Comparison of ENCODE assay signal across 1 cellular context in the genomic region with DNA sequence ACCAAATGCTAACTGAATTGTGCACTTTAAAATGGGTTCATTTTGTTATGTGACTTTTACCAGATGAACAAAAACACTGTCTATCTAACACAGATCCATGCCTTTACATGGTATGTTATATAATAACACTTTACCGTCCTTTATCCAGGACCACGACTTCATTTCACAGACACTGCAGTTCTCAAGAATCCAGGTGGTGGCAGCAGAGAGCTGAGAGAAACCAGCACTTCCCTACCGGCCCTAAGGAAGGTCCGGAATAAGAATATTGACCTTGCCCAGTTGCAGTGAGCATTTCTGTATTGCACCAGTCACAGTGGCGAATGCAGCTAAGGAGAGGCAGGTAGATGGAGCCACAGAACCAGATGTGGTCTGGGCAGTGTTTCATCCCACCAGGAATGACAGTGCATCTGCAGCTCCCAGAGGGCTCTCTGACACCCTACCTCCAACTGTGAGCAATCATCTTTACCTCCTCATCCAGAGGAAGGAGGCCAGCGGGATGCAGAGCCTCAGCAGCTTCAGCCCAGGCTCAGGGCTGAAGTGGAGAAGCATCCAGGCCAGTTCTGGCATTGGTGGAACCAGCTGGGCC.
TF ChIP-seq lines count a peak whose summit lies in the region.

No MANE protein-coding gene starts in this region.

TF ChIP-seq in IMR-90, 13 proteins besides CTCF, POLR2A, EP300 and RAD21:
- peak; percentile 76 for TF ChIP-seq SMC3 (IDR thresholded peaks at IDR 0.05; ENCODE audit: low read depth, low read length)
- no peak for TF ChIP-seq MXI1 (IDR thresholded peaks at IDR 0.05; ENCODE audit: borderline replicate concordance, low read depth, low read length)
- no peak for TF ChIP-seq RCOR1 (IDR thresholded peaks at IDR 0.05; ENCODE audit: insufficient replicate concordance, low read length)
- TF ChIP-seq NFE2L2 (IDR thresholded peaks at IDR 0.05; ENCODE audit: low read depth, low read length), result no peak
- no peak for TF ChIP-seq CEBPB (IDR thresholded peaks at IDR 0.05; ENCODE audit: low read depth, low read length)
- no peak for TF ChIP-seq FOS (IDR thresholded peaks at IDR 0.05; ENCODE audit: low read depth, low read length)
- TF ChIP-seq, protein P1, sequence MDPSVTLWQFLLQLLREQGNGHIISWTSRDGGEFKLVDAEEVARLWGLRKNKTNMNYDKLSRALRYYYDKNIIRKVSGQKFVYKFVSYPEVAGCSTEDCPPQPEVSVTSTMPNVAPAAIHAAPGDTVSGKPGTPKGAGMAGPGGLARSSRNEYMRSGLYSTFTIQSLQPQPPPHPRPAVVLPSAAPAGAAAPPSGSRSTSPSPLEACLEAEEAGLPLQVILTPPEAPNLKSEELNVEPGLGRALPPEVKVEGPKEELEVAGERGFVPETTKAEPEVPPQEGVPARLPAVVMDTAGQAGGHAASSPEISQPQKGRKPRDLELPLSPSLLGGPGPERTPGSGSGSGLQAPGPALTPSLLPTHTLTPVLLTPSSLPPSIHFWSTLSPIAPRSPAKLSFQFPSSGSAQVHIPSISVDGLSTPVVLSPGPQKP (IDR thresholded peaks at IDR 0.05; ENCODE audit: borderline replicate concordance, low read depth, low read length), result no peak
- no peak for TF ChIP-seq RFX5 (IDR thresholded peaks at IDR 0.05; ENCODE audit: low read depth, low read length)
